Comparison of ENCODE assay signal across 9 cellular contexts in genomic region chr1:151513626-151514101, GRCh38. TPM values are rescaled to one million over a fixed set of nuclear protein-coding genes. Genes with fewer than 3 reads are reported as not detected.
DNase-seq lines count a peak whose midpoint lies in the region; ATAC-seq and TF ChIP-seq lines count a peak whose summit lies in the region.
"Had no signal": no experiment of that assay in that cellular context is flagged by ENCODE, and none has a peak within 500 bp of the region (broad histone marks: within the 10 kb centered on the region; RNA-seq: fewer than 3 reads in every experiment).

No MANE protein-coding gene starts in this region.

- no peak overlapping the region for H3K4me3 Mint-ChIP-seq in activated T-cell treated with anti-CD3 and anti-CD28 coated beads, Interleukin-2, amount 50 U/mL, for 24 hours

- no peaks in the 10 kb centered on the region for H3K27me3 Mint-ChIP-seq in activated T-cell treated with anti-CD3 and anti-CD28 coated beads, Interleukin-2, amount 50 U/mL, for 24 hours

- peaks cover 27% of the 10 kb centered on the region for H3K4me1 Mint-ChIP-seq in activated T-cell treated with anti-CD3 and anti-CD28 coated beads, Interleukin-2, amount 50 U/mL, for 24 hours (ENCODE audit: low read depth)

- DNase-seq in activated T-cell treated with anti-CD3 and anti-CD28 coated beads, Interleukin-2, amount 50 U/mL, for 24 hours, result no peak
- DNase-seq in activated T-cell treated with anti-CD3 and anti-CD28 coated beads for 4 hours (no peak), SW480 (ENCODE audit: low spot score) (peak; percentile 95), suprapubic skin (ENCODE audit: low spot score in 2 of 2) (no peak), gastrocnemius medialis (no peak), adrenal gland (no peak)

- no peaks in the 10 kb centered on the region for H3K36me3 Mint-ChIP-seq in activated T-cell treated with anti-CD3 and anti-CD28 coated beads, Interleukin-2, amount 50 U/mL, for 24 hours (ENCODE audit: low read depth)

- TF ChIP-seq POLR2A in suprapubic skin (IDR thresholded peaks at IDR 0.05) (no peak), gastrocnemius medialis (IDR thresholded peaks at IDR 0.05) (no peak), GM18505 (IDR thresholded peaks at IDR 0.05; ENCODE audit: borderline replicate concordance, extremely low read depth, insufficient read depth, insufficient read length) (no peak), adrenal gland (IDR thresholded peaks at IDR 0.05) (no peak)

- ATAC-seq in gastrocnemius medialis (no peak), GM18505 (IDR thresholded peaks at IDR 0.05; ENCODE audit: unreplicated experiment) (no peak)

- H3K9me3 Mint-ChIP-seq in activated T-cell treated with anti-CD3 and anti-CD28 coated beads, Interleukin-2, amount 50 U/mL, for 24 hours, result no peaks in the 10 kb centered on the region

- peaks cover 39% of the 10 kb centered on the region for H3K4me1 ChIP-seq in iPS-20b (ENCODE audit: insufficient read depth, low read length)
- peaks cover 39% of the 10 kb centered on the region for H3K4me1 ChIP-seq in suprapubic skin
- peaks cover 8 to 13% of the 10 kb centered on the region in 2 donors for H3K4me1 ChIP-seq in gastrocnemius medialis
- H3K4me1 ChIP-seq in adrenal gland (replicated peaks in 1 of 2), result peaks cover 0 to 18% of the 10 kb centered on the region in 2 donors

- 56% methylated on average over 6 of the region's 6 CpGs for WGBS in suprapubic skin
- 45 to 82% (median 79%) methylated on average over 2 to 6 of the region's 6 CpGs for WGBS in adrenal gland, 4 donors

- in situ Hi-C loops in gastrocnemius medialis (cut with MboI; ENCODE audit: low sequenced_read_pairs in 4 of 4), result no loop called here

- intact Hi-C loops in gastrocnemius medialis (cut with DNase I; ENCODE audit: low total_unique reads), result loop anchor here (5.0 kb wide), 1 partner anchor 71 kb away; no protein-coding TSS in a partner anchor
- intact Hi-C loops in adrenal gland (cut with DNase I), result no loop called here

- no peak for TF ChIP-seq CTCF in suprapubic skin (IDR thresholded peaks at IDR 0.05)
- TF ChIP-seq CTCF in gastrocnemius medialis (IDR thresholded peaks at IDR 0.05 in 4 of 5, conservative IDR thresholded peaks at IDR 0.05 in 1 of 5), result no peak
- TF ChIP-seq CTCF in adrenal gland (IDR thresholded peaks at IDR 0.05), result no peak

- H3K27ac Mint-ChIP-seq in activated T-cell treated with anti-CD3 and anti-CD28 coated beads, Interleukin-2, amount 50 U/mL, for 24 hours, result peak overlapping the region; percentile 20

- H3K36me3 ChIP-seq in iPS-20b (ENCODE audit: insufficient read depth, low read depth, low read length), result peaks cover 5% of the 10 kb centered on the region
- H3K36me3 ChIP-seq in suprapubic skin, result no peaks in the 10 kb centered on the region
- no peaks in the 10 kb centered on the region for H3K36me3 ChIP-seq in gastrocnemius medialis
- H3K36me3 ChIP-seq in adrenal gland (replicated peaks in 1 of 2), result no peaks in the 10 kb centered on the region
- H3K36me3 ChIP-seq: right atrium auricular region had no signal

- peak overlapping the region; percentile 87; the same call in 1 of the 2 replicates for H3K9ac ChIP-seq in iPS-20b (ENCODE audit: low read depth, low read length)

- TF ChIP-seq EP300 in suprapubic skin (IDR thresholded peaks at IDR 0.05), result no peak

- H3K4me3 ChIP-seq in iPS-20b (ENCODE audit: low read length) (peak overlapping the region; percentile 82), suprapubic skin (no peak overlapping the region), gastrocnemius medialis (no peak overlapping the region), adrenal gland (no peak overlapping the region)
- H3K4me3 ChIP-seq: right atrium auricular region had no signal

- peak overlapping the region; percentile 35 for H3K27ac ChIP-seq in iPS-20b (ENCODE audit: low read length)
- H3K27ac ChIP-seq in suprapubic skin, result peak overlapping the region; percentile 72
- no peak overlapping the region for H3K27ac ChIP-seq in gastrocnemius medialis
- H3K27ac ChIP-seq in adrenal gland, result no peak overlapping the region
- H3K27ac ChIP-seq: right atrium auricular region had no signal

- H3K9me3 ChIP-seq in iPS-20b (ENCODE audit: insufficient read depth, low read depth, low read length), result no peaks in the 10 kb centered on the region
- no peaks in the 10 kb centered on the region for H3K9me3 ChIP-seq in suprapubic skin
- no peaks in the 10 kb centered on the region for H3K9me3 ChIP-seq in gastrocnemius medialis
- no peaks in the 10 kb centered on the region for H3K9me3 ChIP-seq in adrenal gland (replicated peaks in 1 of 3)
- H3K9me3 ChIP-seq: right atrium auricular region had no signal

- H3K27me3 ChIP-seq in iPS-20b (ENCODE audit: insufficient read depth, low read length) (peaks cover 12% of the 10 kb centered on the region; the same call in 1 of the 2 replicates), suprapubic skin (no peaks in the 10 kb centered on the region), gastrocnemius medialis (peaks cover 11 to 32% (median 16%) of the 10 kb centered on the region in 3 donors), adrenal gland (no peaks in the 10 kb centered on the region)
- H3K27me3 ChIP-seq: right atrium auricular region had no signal

RNA-seq across cellular contexts. Expression of gene CGN, which starts 2.5 kb away (rescaled TPM):
- total RNA-seq in suprapubic skin, result 10 to 100 TPM; 37.9 to 62.4 (median 41.7) TPM
- total RNA-seq in gastrocnemius medialis, result under 1 TPM in 2 of 4 donors, not detected in 2; 0.34 to 0.78 TPM
- total RNA-seq in adrenal gland, result 1 to 10 TPM in 2 of 8 donors, under 1 TPM in 6; 0.06 to 1.4 (median 0.77) TPM
- polyA plus RNA-seq in adrenal gland, result 1 to 10 TPM in 1 of 3 donors, under 1 TPM in 2; 0.77 to 3.2 (median 0.86) TPM

RNA-seq across cellular contexts. Expression of gene TUFT1, which starts 26.4 kb away (rescaled TPM):
- total RNA-seq in suprapubic skin (100 to 1,000 TPM in 1 of 4 donors, 10 to 100 TPM in 3; 83.4 to 121 (median 91.5) TPM), gastrocnemius medialis (1 to 10 TPM; 1.2 to 4.0 (median 2.7) TPM), adrenal gland (10 to 100 TPM in 2 of 8 donors, 1 to 10 TPM in 6; 5.5 to 14.1 (median 8.8) TPM)
- 10 to 100 TPM in 1 of 3 donors, 1 to 10 TPM in 2; 6.8 to 17.9 (median 9.0) TPM for polyA plus RNA-seq in adrenal gland

RNA-seq across cellular contexts. Expression of gene POGZ, which starts 54.4 kb away (rescaled TPM):
- total RNA-seq in suprapubic skin (10 to 100 TPM; 29.3 to 87.3 (median 57.3) TPM), gastrocnemius medialis (10 to 100 TPM; 14.1 to 20.2 (median 15.1) TPM), adrenal gland (100 to 1,000 TPM in 1 of 8 donors, 10 to 100 TPM in 7; 24.0 to 117 (median 64.3) TPM)
- polyA plus RNA-seq in adrenal gland, result 10 to 100 TPM; 41.2 to 85.0 (median 63.0) TPM

Comparison
In these comparisons a context has a peak if more than half of its experiments do, and no peak if none do; other contexts are left out.
1. H3K27ac ChIP-seq: peak in iPS-20b (single experiment) and suprapubic skin (single experiment); none in gastrocnemius medialis (0 of 4) and adrenal gland (0 of 5).
2. RNA of gene CGN, which starts 2.5 kb away (total RNA-seq): 37.9 to 62.4 TPM in suprapubic skin; 0.06 to 1.4 TPM in adrenal gland and 0.34 to 0.78 TPM in gastrocnemius medialis; every median in the first group is over 10 times any median in the second.
3. RNA of gene TUFT1, which starts 26.4 kb away (total RNA-seq): 83.4 to 121 TPM in suprapubic skin; 5.5 to 14.1 TPM in adrenal gland and 1.2 to 4.0 TPM in gastrocnemius medialis; every median in the first group is over 4 times any median in the second.